Comparison of ENCODE assay signal across 21 cellular contexts in the genomic region with DNA sequence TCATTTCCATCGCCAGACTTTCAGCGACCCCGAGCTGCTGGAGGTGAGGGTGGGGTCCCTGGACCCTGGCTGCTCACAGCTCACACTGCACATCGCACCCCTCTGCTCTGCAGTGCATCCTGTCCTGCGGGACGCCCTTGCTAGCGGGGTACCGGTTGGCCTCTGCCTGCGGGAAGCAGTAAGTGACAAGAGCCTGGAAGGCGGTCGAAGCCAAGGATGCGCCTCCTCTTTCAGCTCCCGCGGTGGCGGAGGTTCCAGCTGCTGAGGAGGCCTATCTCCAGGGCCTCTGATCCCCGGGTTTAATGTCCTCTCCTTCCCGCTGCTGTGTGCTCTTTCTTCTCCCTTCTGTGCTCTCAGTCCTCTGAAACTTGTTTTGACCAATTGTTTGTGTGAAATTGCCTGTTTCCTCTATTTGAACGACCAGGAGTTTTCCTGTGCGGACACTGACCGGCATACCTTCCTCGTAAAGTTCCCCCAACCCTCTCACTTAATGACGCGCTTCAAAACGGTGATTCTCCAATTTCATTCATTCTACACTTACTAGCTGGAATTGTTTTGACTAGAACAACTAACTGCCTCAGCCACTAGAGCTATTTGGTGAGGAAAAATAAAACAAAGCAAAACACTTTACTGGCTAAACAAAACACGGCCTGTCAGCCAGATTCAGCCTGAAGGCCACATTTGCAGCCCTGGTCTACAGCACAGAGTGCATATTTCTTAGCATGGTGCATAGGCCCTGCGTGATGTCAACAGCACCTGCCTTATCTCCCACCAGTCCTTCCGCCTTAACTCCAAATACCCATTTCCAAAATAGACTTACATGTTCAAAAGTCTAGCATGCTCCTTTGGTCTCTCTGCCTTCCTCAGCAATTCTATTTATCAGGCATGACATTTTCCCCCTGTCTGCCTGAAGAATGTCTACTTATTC. TPM values are rescaled to one million over a fixed set of nuclear protein-coding genes. Genes with fewer than 3 reads are reported as not detected.
"Had no signal": no experiment of that assay in that cellular context is flagged by ENCODE, and none has a peak within 500 bp of the region (broad histone marks: within the 10 kb centered on the region; RNA-seq: fewer than 3 reads in every experiment).

No MANE protein-coding gene starts in this region.

- H3K4me3 Mint-ChIP-seq: activated CD8-positive, alpha-beta memory T cell treated with anti-CD3 and anti-CD28 coated beads, Interleukin-2, amount 10 ng/mL, durations not matched to agents 7 days and 5 days; activated naive CD4-positive, alpha-beta T cell treated with anti-CD3 and anti-CD28 coated beads, Interleukin-2, amount 50 U/mL, for 24 hours; activated T-cell treated with anti-CD3 and anti-CD28 coated beads, Interleukin-2, amount 50 U/mL, for 24 hours; brain; dendritic cell treated with granulocyte-macrophage colony-stimulating factor and Interleukin-4, amounts not matched to agents 40 ng/mL and 50 ng/mL, for 4 days; stimulated activated naive B cell treated with anti-CD40 and anti-IgM and Interleukin-4, amounts not matched to agents 10 μg/mL and 1 μg/mL and 100 μg/mL, for 72 hours; type B pancreatic cell had no signal

- ATAC-seq: activated CD8-positive, alpha-beta memory T cell treated with anti-CD3 and anti-CD28 coated beads, Interleukin-2, amount 10 ng/mL, durations not matched to agents 7 days and 5 days; left lobe of liver; sciatic nerve; stimulated activated naive B cell treated with anti-CD40 and anti-IgM and Interleukin-4, amounts not matched to agents 10 μg/mL and 1 μg/mL and 100 μg/mL, for 72 hours had no signal

- H3K36me3 Mint-ChIP-seq: activated CD8-positive, alpha-beta memory T cell treated with anti-CD3 and anti-CD28 coated beads, Interleukin-2, amount 10 ng/mL, durations not matched to agents 7 days and 5 days; activated naive CD4-positive, alpha-beta T cell treated with anti-CD3 and anti-CD28 coated beads, Interleukin-2, amount 50 U/mL, for 24 hours; brain; stimulated activated naive B cell treated with anti-CD40 and anti-IgM and Interleukin-4, amounts not matched to agents 10 μg/mL and 1 μg/mL and 100 μg/mL, for 72 hours; type B pancreatic cell had no signal

- H3K9me3 Mint-ChIP-seq: activated naive CD4-positive, alpha-beta T cell treated with anti-CD3 and anti-CD28 coated beads, Interleukin-2, amount 50 U/mL, for 24 hours; activated T-cell treated with anti-CD3 and anti-CD28 coated beads, Interleukin-2, amount 50 U/mL, for 24 hours; dendritic cell treated with granulocyte-macrophage colony-stimulating factor and Interleukin-4, amounts not matched to agents 40 ng/mL and 50 ng/mL, for 4 days; stimulated activated naive B cell treated with anti-CD40 and anti-IgM and Interleukin-4, amounts not matched to agents 10 μg/mL and 1 μg/mL and 100 μg/mL, for 72 hours; type B pancreatic cell had no signal

- H3K27me3 Mint-ChIP-seq: brain had no signal

- DNase-seq: activated CD4-positive, alpha-beta T cell treated with anti-CD3 and anti-CD28 coated beads, Interleukin-2, amount 50 U/mL, for 48 hours; activated CD4-positive, CD25-positive, alpha-beta regulatory T cell treated with anti-CD3 and anti-CD28 coated beads, Interleukin-2, amount 50 U/mL, for 72 hours; activated CD8-positive, alpha-beta memory T cell treated with anti-CD3 and anti-CD28 coated beads, Interleukin-2, amount 10 ng/mL, durations not matched to agents 7 days and 5 days; activated effector memory CD4-positive, alpha-beta T cell treated with Interleukin-2 at 50 U/mL for 16 hours; activated T-cell treated with anti-CD3 and anti-CD28 coated beads, Interleukin-2, amount 50 U/mL, for 24 hours; cerebellar nuclear complex; hypothalamus; mesenchymal stem cell; stimulated activated CD4-positive, alpha-beta T cell treated with anti-CD3 and anti-CD28 coated beads, Interleukin-2, amount 100 ng/mL, for 24 hours; stimulated activated naive B cell treated with anti-CD40 and anti-IgM and Interleukin-4, amounts not matched to agents 10 μg/mL and 1 μg/mL and 100 μg/mL, for 72 hours; T-helper 2 cell had no signal

- H3K27ac Mint-ChIP-seq: activated CD8-positive, alpha-beta memory T cell treated with anti-CD3 and anti-CD28 coated beads, Interleukin-2, amount 10 ng/mL, durations not matched to agents 7 days and 5 days; activated naive CD4-positive, alpha-beta T cell treated with anti-CD3 and anti-CD28 coated beads, Interleukin-2, amount 50 U/mL, for 24 hours; activated T-cell treated with anti-CD3 and anti-CD28 coated beads, Interleukin-2, amount 50 U/mL, for 24 hours; brain; dendritic cell treated with granulocyte-macrophage colony-stimulating factor and Interleukin-4, amounts not matched to agents 40 ng/mL and 50 ng/mL, for 4 days; stimulated activated naive B cell treated with anti-CD40 and anti-IgM and Interleukin-4, amounts not matched to agents 10 μg/mL and 1 μg/mL and 100 μg/mL, for 72 hours; type B pancreatic cell had no signal

- H3K4me1 Mint-ChIP-seq: activated CD8-positive, alpha-beta memory T cell treated with anti-CD3 and anti-CD28 coated beads, Interleukin-2, amount 10 ng/mL, durations not matched to agents 7 days and 5 days; activated naive CD4-positive, alpha-beta T cell treated with anti-CD3 and anti-CD28 coated beads, Interleukin-2, amount 50 U/mL, for 24 hours; brain; stimulated activated naive B cell treated with anti-CD40 and anti-IgM and Interleukin-4, amounts not matched to agents 10 μg/mL and 1 μg/mL and 100 μg/mL, for 72 hours had no signal

RNA-seq across cellular contexts. Expression of a gene that starts 28.0 kb away (rescaled TPM):
- total RNA-seq: activated CD8-positive, alpha-beta memory T cell treated with anti-CD3 and anti-CD28 coated beads, Interleukin-2, amount 10 ng/mL, durations not matched to agents 7 days and 5 days; glomerular endothelial cell; left lobe of liver; posterior vena cava; sciatic nerve; subcutaneous adipose tissue had no signal
- polyA plus RNA-seq: esophagus had no signal
